ENCODE assay signal across 8 cellular contexts in the genomic region with DNA sequence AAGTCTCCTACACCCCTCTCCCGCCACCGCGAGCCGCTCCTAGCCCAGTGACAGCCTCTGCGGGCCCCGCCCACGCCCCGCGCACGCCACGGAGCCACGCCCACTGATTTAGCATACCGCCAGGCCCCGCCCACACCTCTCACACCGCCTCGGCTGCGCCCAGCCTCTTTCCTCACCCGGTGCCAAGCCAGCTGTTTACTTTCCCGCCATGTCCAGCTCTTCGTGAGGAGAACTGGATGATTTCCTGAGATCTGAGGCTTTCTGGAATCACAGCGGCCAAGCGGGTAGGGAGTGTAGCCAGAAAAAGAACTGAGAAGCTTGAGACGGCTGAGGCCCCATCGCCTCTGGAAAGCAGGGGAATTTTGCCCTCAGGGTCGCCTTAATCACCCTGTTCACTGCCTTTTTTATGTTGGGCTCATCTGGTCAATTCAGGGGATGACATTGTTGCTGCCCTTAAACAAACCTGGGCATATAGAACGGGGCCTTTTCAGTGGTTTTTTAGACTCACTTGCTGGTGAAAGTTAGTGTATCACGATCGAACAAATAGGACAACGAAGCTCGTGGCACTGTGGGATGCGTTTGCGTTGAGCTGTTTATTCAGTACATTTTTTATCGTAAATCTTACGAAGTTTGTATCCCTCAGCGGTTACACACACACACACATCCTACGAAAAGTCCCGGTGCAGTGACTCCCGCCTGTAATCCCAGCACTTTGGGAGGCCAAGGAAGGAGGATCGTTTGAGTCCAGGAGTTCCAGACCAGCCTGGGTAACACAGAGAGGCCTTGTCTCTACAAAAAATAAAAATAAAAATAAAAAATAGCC. TPM values are rescaled to one million over a fixed set of nuclear protein-coding genes. Genes with fewer than 3 reads are reported as not detected.
DNase-seq lines count a peak whose midpoint lies in the region; ATAC-seq and TF ChIP-seq lines count a peak whose summit lies in the region.

A gene with protein sequence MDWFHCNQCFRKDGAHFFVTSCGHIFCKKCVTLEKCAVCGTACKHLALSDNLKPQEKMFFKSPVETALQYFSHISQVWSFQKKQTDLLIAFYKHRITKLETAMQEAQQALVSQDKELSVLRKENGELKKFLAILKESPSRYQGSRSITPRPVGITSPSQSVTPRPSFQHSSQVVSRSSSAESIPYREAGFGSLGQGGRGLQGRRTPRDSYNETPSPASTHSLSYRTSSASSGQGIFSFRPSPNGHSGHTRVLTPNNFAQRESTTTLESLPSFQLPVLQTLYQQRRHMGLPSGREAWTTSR (plus strand): TSS at position 165 of the 823 bp plus-strand sequence. CDS start 2,410 bp downstream, outside the sequence.

- peak; percentile 54 for ATAC-seq in GM21528 (IDR thresholded peaks at IDR 0.05; ENCODE audit: low FRiP score, unreplicated experiment)
- ATAC-seq in psoas muscle = peak; percentile 96 to 100 (median 98)

- DNase-seq in Ammon's horn (ENCODE audit: low spot score) (peak; percentile 87), NCI-H146 treated with DMSO at 0.1 percent for 48 hours (lab: John Stamatoyannopoulos, UW; ENCODE audit: unreplicated experiment) (peak; percentile 57), T1000 (lab: John Stamatoyannopoulos, UW) (peak; percentile 33), ascending aorta (ENCODE audit: low spot score in 2 of 2) (peak; percentile 39 to 90), hepatic stellate cell (ENCODE audit: low spot score) (peak; percentile 50), psoas muscle (peak; percentile 87 to 91), ureter (ENCODE audit: low spot score) (peak; percentile 92)

- intact Hi-C loops in ascending aorta (cut with DNase I) = no loop called here
- intact Hi-C loops in psoas muscle (cut with DNase I) = no loop called here

- H3K4me3 ChIP-seq in ascending aorta (peak within 1 kb of the TSS; percentile 6 to 35), psoas muscle (peak within 1 kb of the TSS; percentile 49)

- TF ChIP-seq CTCF in ascending aorta (IDR thresholded peaks at IDR 0.05) = no peak
- TF ChIP-seq CTCF in psoas muscle (IDR thresholded peaks at IDR 0.05) = no peak

- no peaks in the 10 kb centered on the region for H3K27me3 ChIP-seq in ascending aorta
- H3K27me3 ChIP-seq in psoas muscle (ENCODE audit: insufficient read depth in 3 of 3, low read length in 2 of 3) = peaks cover 0 to 31% (median 0%) of the 10 kb centered on the region in 3 donors

- no peak within 1 kb of the TSS for H3K27ac ChIP-seq in ascending aorta
- H3K27ac ChIP-seq in psoas muscle = no peak within 1 kb of the TSS

- H3K36me3 ChIP-seq in ascending aorta (no peaks in the 10 kb centered on the region), psoas muscle (ENCODE audit: insufficient read depth in 1 of 2, low read depth in 1 of 2) (no peaks in the 10 kb centered on the region)

- WGBS in psoas muscle, 3 donors = 26 to 29% (median 27%) methylated on average over 38 to 39 of the region's 39 CpGs

- no peaks in the 10 kb centered on the region for H3K9me3 ChIP-seq in ascending aorta
- H3K9me3 ChIP-seq in psoas muscle = no peaks in the 10 kb centered on the region

- H3K4me1 ChIP-seq in ascending aorta (no peaks in the 10 kb centered on the region), psoas muscle (no peaks in the 10 kb centered on the region)

RNA-seq across cellular contexts. Expression of the gene that starts here (rescaled TPM):
- not detected for total RNA-seq in ascending aorta
- total RNA-seq in psoas muscle = not detected
- not detected for polyA plus RNA-seq in psoas muscle
- not detected for total RNA-seq in ureter

Comparison
In these comparisons a context has a peak if more than half of its experiments do, and no peak if none do; other contexts are left out.
1. Peak in DNase-seq and H3K4me3 ChIP-seq in ascending aorta; RNA of the gene not detected or under 1 TPM.
2. Peak in DNase-seq, ATAC-seq and H3K4me3 ChIP-seq in psoas muscle; RNA of the gene not detected or under 1 TPM.
3. Peak in DNase-seq in ureter; RNA of the gene not detected or under 1 TPM.
4. DNase-seq: peak in every context shown above with its lines; median percentile 92 in ureter; 89 in psoas muscle; 87 in Ammon's horn; 64 in ascending aorta; 57 in NCI-H146 treated with DMSO at 0.1 percent for 48 hours; 50 in hepatic stellate cell; 33 in T1000.